9 cellular contexts compared by ENCODE assay signal in genomic region chr15:66389098-66389858, GRCh38. TPM values are rescaled to one million over a fixed set of nuclear protein-coding genes. Genes with fewer than 3 reads are reported as not detected.
DNase-seq lines count a peak whose midpoint lies in the region; ATAC-seq and TF ChIP-seq lines count a peak whose summit lies in the region.
"Had no signal": no experiment of that assay in that cellular context is flagged by ENCODE, and none has a peak within 500 bp of the region (broad histone marks: within the 10 kb centered on the region; RNA-seq: fewer than 3 reads in every experiment).

No MANE protein-coding gene starts in this region.

- TF ChIP-seq CTCF in GM10266 (IDR thresholded peaks at IDR 0.05; ENCODE audit: control insufficient read depth, insufficient read depth, low read depth, missing control alignments) (no peak), LNCaP clone FGC (IDR thresholded peaks at IDR 0.05; ENCODE audit: control insufficient read depth, extremely low read depth, insufficient read depth) (no peak), neutrophil (IDR thresholded peaks at IDR 0.05) (no peak)

- peak overlapping the region; percentile 95 for H3K4me3 Mint-ChIP-seq in activated naive CD8-positive, alpha-beta T cell treated with anti-CD3 and anti-CD28 coated beads for 36 hours

- no peaks in the 10 kb centered on the region for H3K9me3 Mint-ChIP-seq in activated naive CD8-positive, alpha-beta T cell treated with anti-CD3 and anti-CD28 coated beads for 36 hours

- H3K4me1 Mint-ChIP-seq in activated naive CD8-positive, alpha-beta T cell treated with anti-CD3 and anti-CD28 coated beads for 36 hours, result peaks cover 55% of the 10 kb centered on the region

- peak overlapping the region; percentile 77 for H3K27ac Mint-ChIP-seq in activated naive CD8-positive, alpha-beta T cell treated with anti-CD3 and anti-CD28 coated beads for 36 hours

- H3K36me3 ChIP-seq in neutrophil, result no peaks in the 10 kb centered on the region

- peaks cover 72% of the 10 kb centered on the region for H3K36me3 Mint-ChIP-seq in activated naive CD8-positive, alpha-beta T cell treated with anti-CD3 and anti-CD28 coated beads for 36 hours

- no peak for ATAC-seq in GM21723 (IDR thresholded peaks at IDR 0.05; ENCODE audit: unreplicated experiment)

- H3K4me3 ChIP-seq in LNCaP clone FGC (ENCODE audit: low read depth, low read length) (peak overlapping the region; percentile 90; the same call in 1 of the 2 replicates), neutrophil (ENCODE audit: low read depth in 1 of 2, low read length in 1 of 2) (no peak overlapping the region)

- peaks cover 66 to 71% of the 10 kb centered on the region in 2 experiments for H3K4me1 ChIP-seq in neutrophil (ENCODE audit: control insufficient read depth in 1 of 2, insufficient read depth in 1 of 2, low read depth in 1 of 2, low read length in 1 of 2)

- peak; percentile 43 for DNase-seq in GM10266 (ENCODE audit: extremely low spot score)
- peak; percentile 84 for DNase-seq in LNCaP clone FGC (ENCODE audit: low read depth)
- no peak for DNase-seq in activated naive CD8-positive, alpha-beta T cell treated with anti-CD3 and anti-CD28 coated beads for 36 hours
- no peak for DNase-seq in DMS53 treated with DMSO at 0.1 percent for 48 hours (lab: John Stamatoyannopoulos, UW; ENCODE audit: unreplicated experiment)
- no peak for DNase-seq in T1000 (lab: John Stamatoyannopoulos, UW)
- no peak for DNase-seq in epidermal melanocyte (ENCODE audit: insufficient read length, low spot score)
- DNase-seq: NCI-H510A treated with DMSO at 0.1 percent for 48 hours had no signal

- no peaks in the 10 kb centered on the region for H3K27me3 Mint-ChIP-seq in activated naive CD8-positive, alpha-beta T cell treated with anti-CD3 and anti-CD28 coated beads for 36 hours

- H3K27ac ChIP-seq in neutrophil, result peak overlapping the region; percentile 78

- H3K27me3 ChIP-seq in neutrophil, result no peaks in the 10 kb centered on the region

- no peaks in the 10 kb centered on the region for H3K9me3 ChIP-seq in neutrophil

RNA-seq across cellular contexts. Expression of gene MAP2K1, which starts 2.6 kb away (rescaled TPM):
- 100 to 1,000 TPM; 103 to 108 TPM for total RNA-seq in activated naive CD8-positive, alpha-beta T cell treated with anti-CD3 and anti-CD28 coated beads for 36 hours

RNA-seq across cellular contexts. Expression of gene TIPIN, which starts 32.8 kb away (rescaled TPM):
- 10 to 100 TPM; 78.4 to 78.7 TPM for total RNA-seq in activated naive CD8-positive, alpha-beta T cell treated with anti-CD3 and anti-CD28 coated beads for 36 hours

Comparison
In these comparisons a context has a peak if more than half of its experiments do, and no peak if none do; other contexts are left out.
1. DNase-seq: peak in GM10266 (single experiment) and LNCaP clone FGC (single experiment); none in activated naive CD8-positive, alpha-beta T cell treated with anti-CD3 and anti-CD28 coated beads for 36 hours (single experiment), DMS53 treated with DMSO at 0.1 percent for 48 hours (single experiment), T1000 (single experiment) and epidermal melanocyte (single experiment).